In genomic region chr22:23875801-23876200, GRCh38 we compare ENCODE assay signal across 9 cellular contexts. TPM values are rescaled to one million over a fixed set of nuclear protein-coding genes. Genes with fewer than 3 reads are reported as not detected.
"Had no signal": no experiment of that assay in that cellular context is flagged by ENCODE, and none has a peak within 500 bp of the region (broad histone marks: within the 10 kb centered on the region; RNA-seq: fewer than 3 reads in every experiment).

No MANE protein-coding gene starts in this region.

- H2AFZ ChIP-seq: GM23338 had no signal

- H3K27me3 Mint-ChIP-seq: IgD-negative memory B cell had no signal

- H3K9me3 Mint-ChIP-seq: GM23338, HFFc6, IgD-negative memory B cell had no signal

- H3K9me3 ChIP-seq: HAP-1 had no signal

- H3K4me3 ChIP-seq: GM23338, HAP-1 had no signal

- H3K27ac Mint-ChIP-seq: GM23338, HFFc6, IgD-negative memory B cell had no signal

- H3K4me2 ChIP-seq: GM23338 had no signal

- H3K4me1 Mint-ChIP-seq: IgD-negative memory B cell had no signal

- H3K4me1 ChIP-seq: HAP-1 had no signal

- H3K27ac ChIP-seq: HL-60 had no signal

- H3K4me3 Mint-ChIP-seq: GM23338, HFFc6 had no signal

- DNase-seq: H7, HFFc6, KBM-7 had no signal

RNA-seq across cellular contexts. Expression of gene DERL3, which starts 37.0 kb away (rescaled TPM):
- total RNA-seq: HepG2, HT1080 had no signal
